19 cellular contexts compared by ENCODE assay signal in the genomic region with DNA sequence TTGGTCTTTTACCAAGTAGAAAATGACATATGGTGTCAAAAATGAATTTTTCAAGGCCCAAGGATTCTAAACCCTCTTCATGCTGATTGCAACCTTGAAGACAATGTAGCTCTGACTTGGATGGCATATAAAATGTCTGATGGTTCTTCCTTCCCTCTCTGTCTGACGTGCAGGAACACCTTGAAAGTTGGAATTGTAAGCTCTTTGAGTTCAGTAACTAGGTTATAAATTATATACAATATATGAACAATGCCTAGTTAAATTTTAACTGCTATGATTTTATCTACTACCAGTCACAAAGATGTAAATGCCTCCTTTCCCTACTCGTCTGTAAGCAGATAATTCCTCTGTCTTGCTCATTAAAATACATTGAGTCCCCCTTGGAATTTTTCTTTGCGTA.
DNase-seq lines count a peak whose midpoint lies in the region; ATAC-seq, FAIRE-seq and TF ChIP-seq lines count a peak whose summit lies in the region.
"Had no signal": no experiment of that assay in that cellular context is flagged by ENCODE, and none has a peak within 500 bp of the region (broad histone marks: within the 10 kb centered on the region; RNA-seq: fewer than 3 reads in every experiment).

No MANE protein-coding gene starts in this region.

- H3K27ac Mint-ChIP-seq in astrocyte (ENCODE audit: unreplicated experiment), result no peak overlapping the region
- H3K27ac Mint-ChIP-seq: B cell, CD14-positive monocyte, H9 had no signal

- peak overlapping the region; percentile 51 for H3K4me2 ChIP-seq in astrocyte (ENCODE audit: low read length)

- no peaks in the 10 kb centered on the region for H3K36me3 Mint-ChIP-seq in astrocyte (ENCODE audit: low read depth, unreplicated experiment)
- H3K36me3 Mint-ChIP-seq: CD14-positive monocyte had no signal

- H3K9me3 ChIP-seq in left ventricle myocardium inferior (replicated peaks) (no peaks in the 10 kb centered on the region), astrocyte (ENCODE audit: insufficient read depth, low read depth, low read length) (no peaks in the 10 kb centered on the region), mucosa of descending colon (no peaks in the 10 kb centered on the region)
- H3K9me3 ChIP-seq: Peyer's patch had no signal

- H3K27me3 ChIP-seq in left ventricle myocardium inferior (ENCODE audit: low read depth) (no peaks in the 10 kb centered on the region), astrocyte (ENCODE audit: insufficient read depth, low read length) (no peaks in the 10 kb centered on the region)
- H3K27me3 ChIP-seq: Peyer's patch had no signal

- no peaks in the 10 kb centered on the region for H3K9me3 Mint-ChIP-seq in astrocyte (ENCODE audit: unreplicated experiment)

- H3K4me3 ChIP-seq in left ventricle myocardium inferior (no peak overlapping the region), astrocyte (ENCODE audit: insufficient read depth, low read depth, low read length) (no peak overlapping the region), mucosa of descending colon (no peak overlapping the region)
- H3K4me3 ChIP-seq: K562, Peyer's patch had no signal

- peak overlapping the region; percentile 27 for H3K9ac ChIP-seq in astrocyte (ENCODE audit: low read length)

- H3K4me1 Mint-ChIP-seq in astrocyte (ENCODE audit: low read depth, unreplicated experiment), result no peaks in the 10 kb centered on the region
- H3K4me1 Mint-ChIP-seq: CD14-positive monocyte had no signal

- peak overlapping the region; percentile 27 for H3K27ac ChIP-seq in left ventricle myocardium inferior (replicated peaks)
- H3K27ac ChIP-seq in astrocyte (ENCODE audit: low read depth, low read length), result peak overlapping the region; percentile 67

- ATAC-seq in mucosa of descending colon, result peak; percentile 88
- ATAC-seq: K562 had no signal

- TF ChIP-seq CTCF in left ventricle myocardium inferior (IDR thresholded peaks at IDR 0.05; ENCODE audit: borderline replicate concordance) (no peak), astrocyte (IDR thresholded peaks at IDR 0.05; ENCODE audit: insufficient read depth, low read depth, low read length) (no peak), mucosa of descending colon (IDR thresholded peaks at IDR 0.05) (no peak), GM10266 (IDR thresholded peaks at IDR 0.05; ENCODE audit: control insufficient read depth, insufficient read depth, low read depth, missing control alignments) (no peak)

- H3K27me3 Mint-ChIP-seq in astrocyte (ENCODE audit: low read depth, unreplicated experiment), result no peaks in the 10 kb centered on the region
- H3K27me3 Mint-ChIP-seq: B cell had no signal

- no peaks in the 10 kb centered on the region for H4K20me1 ChIP-seq in astrocyte (ENCODE audit: insufficient read depth, low read length)

- H3K4me3 Mint-ChIP-seq in astrocyte (ENCODE audit: unreplicated experiment), result no peak overlapping the region
- H3K4me3 Mint-ChIP-seq: B cell, CD14-positive monocyte, H9 had no signal

- peaks cover 4% of the 10 kb centered on the region for H3K4me1 ChIP-seq in left ventricle myocardium inferior
- H3K4me1 ChIP-seq in astrocyte (ENCODE audit: insufficient read depth, low read length), result peaks cover 14% of the 10 kb centered on the region
- no peaks in the 10 kb centered on the region for H3K4me1 ChIP-seq in mucosa of descending colon (ENCODE audit: low read depth)

- intact Hi-C loops in left ventricle myocardium inferior (cut with micrococcal nuclease), result no loop called here
- intact Hi-C loops in cardiac septum (cut with DNase I), result loop anchor here (5.0 to 10.0 kb wide), 2 partner anchors 69 to 123 kb away; no protein-coding TSS in a partner anchor
- intact Hi-C loops in mucosa of descending colon (cut with DNase I, micrococcal nuclease), result no loop called here

- H3K36me3 ChIP-seq in left ventricle myocardium inferior, result no peaks in the 10 kb centered on the region
- H3K36me3 ChIP-seq in astrocyte (ENCODE audit: insufficient read depth, low read length), result no peaks in the 10 kb centered on the region
- no peaks in the 10 kb centered on the region for H3K36me3 ChIP-seq in mucosa of descending colon (ENCODE audit: low read depth)
- H3K36me3 ChIP-seq: Peyer's patch had no signal

- no peak overlapping the region for H2AFZ ChIP-seq in astrocyte (ENCODE audit: low read depth, low read length)

- FAIRE-seq in astrocyte (lab: Jason Lieb, UNC), result no peak
- FAIRE-seq: K562 had no signal

- no peaks in the 10 kb centered on the region for H3K79me2 ChIP-seq in astrocyte (ENCODE audit: insufficient read depth, low read length)

- no peak for DNase-seq in left ventricle myocardium inferior
- DNase-seq in cardiac septum (ENCODE audit: low spot score), result no peak
- DNase-seq in astrocyte (ENCODE audit: low read depth), result no peak
- DNase-seq in mucosa of descending colon, result no peak
- DNase-seq in pons (ENCODE audit: low spot score), result no peak
- no peak for DNase-seq in dermis blood vessel endothelial cell
- no peak for DNase-seq in NCI-H226
- DNase-seq in GM10266 (ENCODE audit: extremely low spot score), result no peak
- DNase-seq: GDM1, H9, NCI-H1105, NCI-H2029 treated with DMSO at 0.1 percent for 48 hours, NCI-H345, NCI-H524, NCI-H82, Peyer's patch had no signal
